Comparison of ENCODE assay signal across 1 cellular context in genomic region chr17:34465756-34466155, GRCh38.
TF ChIP-seq lines count a peak whose summit lies in the region.

No MANE protein-coding gene starts in this region.

TF ChIP-seq in K562, 482 proteins besides CTCF, POLR2A, EP300 and RAD21 (continued from another document):
- TF ChIP-seq MAX (CRISPR knock-in tag; IDR thresholded peaks at IDR 0.05) (no peak), ZFPM2 (CRISPR knock-in tag; IDR thresholded peaks at IDR 0.05) (no peak), MAFF (IDR thresholded peaks at IDR 0.05; ENCODE audit: low read length) (no peak), ZC3H4 (CRISPR knock-in tag; IDR thresholded peaks at IDR 0.05; ENCODE audit: borderline replicate concordance) (no peak), GATAD2A (IDR thresholded peaks at IDR 0.05) (no peak), ZNF23 (CRISPR knock-in tag; IDR thresholded peaks at IDR 0.05) (no peak), ZNF551 (CRISPR knock-in tag; IDR thresholded peaks at IDR 0.05) (no peak), MEIS2 (IDR thresholded peaks at IDR 0.05; ENCODE audit: partially characterized antibody) (peak; percentile 28), RUNX1 (IDR thresholded peaks at IDR 0.05; ENCODE audit: low read depth) (no peak), FOS (IDR thresholded peaks at IDR 0.05; ENCODE audit: extremely low read depth, insufficient read length) (no peak), MGA (IDR thresholded peaks at IDR 0.05) (no peak), PKNOX1 (IDR thresholded peaks at IDR 0.05) (0 out of 2 replicates have a peak, but pooled peaks have one; percentile 5), HNRNPLL (IDR thresholded peaks at IDR 0.05; ENCODE audit: low read depth, low read length, poor library complexity, severe bottlenecking) (no peak), ATF7 (IDR thresholded peaks at IDR 0.05) (no peak)
TF ChIP-seq in K562: peak in this region for 3.
